ENCODE assay signal across 20 cellular contexts in genomic region chr13:65892859-65893258, GRCh38.
"Had no signal": no experiment of that assay in that cellular context is flagged by ENCODE, and none has a peak within 500 bp of the region (broad histone marks: within the 10 kb centered on the region; RNA-seq: fewer than 3 reads in every experiment).

No MANE protein-coding gene starts in this region.

- H3K27me3 ChIP-seq: breast epithelium, heart right ventricle, left lung, sigmoid colon, testis, upper lobe of right lung had no signal

- DNase-seq: activated CD4-positive, alpha-beta memory T cell treated with anti-CD3 and anti-CD28 coated beads for 36 hours; activated CD4-positive, alpha-beta T cell treated with anti-CD3 and anti-CD28 coated beads for 1 hour; activated gamma-delta T cell treated with Interleukin-2 at 50 U/mL for 16 hours; activated naive CD8-positive, alpha-beta T cell treated with anti-CD3 and anti-CD28 coated beads for 36 hours; activated T-cell treated with anti-CD3 and anti-CD28 coated beads, Interleukin-2, amount 50 U/mL, for 48 hours; effector memory CD4-positive, alpha-beta T cell; erythroblast; heart right ventricle; islet precursor cell; left lung; mesenchymal stem cell; psoas muscle; sigmoid colon; stimulated activated CD4-positive, alpha-beta T cell treated with anti-CD3 and anti-CD28 coated beads, Interleukin-2, amount 100 ng/mL, for 48 hours; stimulated activated naive CD8-positive, alpha-beta T cell treated with anti-CD3 and anti-CD28 coated beads, Interleukin-15, amount 100 ng/mL, for 72 hours; SW 1271; testis; upper lobe of right lung had no signal

- H3K4me3 ChIP-seq: breast epithelium, heart right ventricle, left lung, psoas muscle, sigmoid colon, testis, upper lobe of right lung had no signal

- ATAC-seq: heart right ventricle; left lung; natural killer cell treated with Interleukin-12 subunit alpha and Interleukin-12 subunit beta and Interleukin-15 and Interleukin-18, amount 100 ng/mL, for 72 hours; psoas muscle; stimulated activated naive CD8-positive, alpha-beta T cell treated with anti-CD3 and anti-CD28 coated beads, Interleukin-15, amount 100 ng/mL, for 72 hours; upper lobe of right lung had no signal

- H3K36me3 ChIP-seq: breast epithelium, heart right ventricle, left lung, sigmoid colon, upper lobe of right lung had no signal

- H3K4me1 ChIP-seq: breast epithelium, heart right ventricle, left lung, psoas muscle, sigmoid colon, testis, upper lobe of right lung had no signal

- H3K27ac ChIP-seq: breast epithelium, heart right ventricle, left lung, psoas muscle, sigmoid colon, testis, upper lobe of right lung had no signal

- H3K9me3 ChIP-seq: breast epithelium, heart right ventricle, left lung, psoas muscle, sigmoid colon, testis, upper lobe of right lung had no signal
